ENCODE assay signal across 1 cellular context in the genomic region with DNA sequence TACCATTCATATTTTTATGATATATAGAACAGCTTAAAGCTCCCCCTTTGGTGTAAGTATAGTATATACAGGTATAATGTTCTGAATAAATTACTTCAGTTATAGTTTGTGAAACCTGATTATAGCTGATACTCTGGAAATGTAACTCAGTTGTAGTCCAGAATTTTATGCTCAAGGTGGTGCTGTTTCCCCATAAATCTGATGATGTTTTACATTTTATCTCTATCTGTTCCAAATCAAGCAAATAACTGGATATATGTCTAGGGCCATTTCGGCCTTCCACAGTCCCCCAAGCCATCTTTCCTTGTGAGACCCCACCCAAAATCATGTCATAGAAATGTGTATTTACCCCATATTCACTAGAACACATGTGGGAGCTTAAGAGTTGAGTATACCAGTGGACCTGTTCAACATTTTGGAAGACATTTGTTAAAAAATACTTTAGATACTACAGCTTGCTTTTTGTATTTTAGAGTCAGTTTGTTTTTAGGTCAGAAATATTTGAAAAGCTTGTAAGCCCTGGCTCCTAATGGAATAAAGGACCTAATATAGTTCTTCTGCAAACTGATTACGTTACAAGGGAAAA.
TF ChIP-seq lines count a peak whose summit lies in the region.

No MANE protein-coding gene starts in this region.

TF ChIP-seq in K562, 482 proteins besides CTCF, POLR2A, EP300 and RAD21 (continued from another document):
- TF ChIP-seq ZBTB2 (IDR thresholded peaks at IDR 0.05) (no peak), ZNF316 (IDR thresholded peaks at IDR 0.05) (peak; percentile 30; the same call in 1 of the 2 replicates), ZBTB40 (IDR thresholded peaks at IDR 0.05) (no peak), ZBTB40 (CRISPR knock-in tag; IDR thresholded peaks at IDR 0.05) (no peak)
